In genomic region chr6:36874016-36874442, GRCh38 we compare ENCODE assay signal across 8 cellular contexts. TPM values are rescaled to one million over a fixed set of nuclear protein-coding genes. Genes with fewer than 3 reads are reported as not detected.
DNase-seq lines count a peak whose midpoint lies in the region; ATAC-seq, FAIRE-seq and TF ChIP-seq lines count a peak whose summit lies in the region.

No MANE protein-coding gene starts in this region.

- no peak for ATAC-seq in A549
- no peak for ATAC-seq in HG03097 (IDR thresholded peaks at IDR 0.05; ENCODE audit: low FRiP score, unreplicated experiment)
- ATAC-seq in GM21390 (IDR thresholded peaks at IDR 0.05; ENCODE audit: unreplicated experiment), result no peak

- TF ChIP-seq CTCF in A549 (IDR thresholded peaks at IDR 0.05), result no peak

- no peak for TF ChIP-seq EP300 in A549 (IDR thresholded peaks at IDR 0.05)

- H3K4me3 ChIP-seq in A549 (peak overlapping the region; percentile 65), GM23248 (peak overlapping the region; percentile 97), subcutaneous abdominal adipose tissue (ENCODE audit: low read depth in 1 of 5, low read length in 5 of 5) (peak overlapping the region; percentile 85 to 100 (median 94))

- peak overlapping the region; percentile 88 to 98 for H3K27ac ChIP-seq in A549
- peak overlapping the region; percentile 91 for H3K27ac ChIP-seq in GM23248
- H3K27ac ChIP-seq in angular gyrus (ENCODE audit: low read depth, low read length), result peak overlapping the region; percentile 73
- peak overlapping the region; percentile 94 for H3K27ac ChIP-seq in subcutaneous abdominal adipose tissue (ENCODE audit: low read depth, low read length)

- H3K4me1 ChIP-seq in A549 (peaks cover 9% of the 10 kb centered on the region; the same call in 2 of the 3 replicates), GM23248 (ENCODE audit: insufficient read depth) (peaks cover 13% of the 10 kb centered on the region), subcutaneous abdominal adipose tissue (ENCODE audit: control insufficient read depth in 5 of 5, insufficient read depth in 5 of 5, low read length in 5 of 5) (peaks cover 0 to 18% (median 16%) of the 10 kb centered on the region in 5 donors)

- in situ Hi-C loops in GM23248 (cut with MboI), result no loop called here

- peak overlapping the region; percentile 100 for H2AFZ ChIP-seq in GM23248

- peaks cover 4% of the 10 kb centered on the region; the same call in 1 of the 2 replicates for H3K36me3 ChIP-seq in GM23248 (ENCODE audit: low read depth)
- peaks cover 0 to 9% (median 4%) of the 10 kb centered on the region in 5 donors for H3K36me3 ChIP-seq in subcutaneous abdominal adipose tissue (ENCODE audit: control insufficient read depth in 5 of 5, insufficient read depth in 5 of 5, low read length in 5 of 5)

- FAIRE-seq in A549 (lab: Jason Lieb, UNC) (no peak), islet of Langerhans (lab: Jason Lieb, UNC) (peak; percentile 5)

- H3K4me2 ChIP-seq in A549 (peak overlapping the region; percentile 94), GM23248 (ENCODE audit: unreplicated experiment) (peak overlapping the region; percentile 91)

- H3K27me3 ChIP-seq in GM23248 (replicated peaks; ENCODE audit: insufficient read depth) (no peaks in the 10 kb centered on the region), subcutaneous abdominal adipose tissue (ENCODE audit: control insufficient read depth in 5 of 5, insufficient read depth in 4 of 5, low read length in 5 of 5) (peaks cover 0 to 4% (median 0%) of the 10 kb centered on the region in 5 donors)

- POLR2A ChIA-PET in A549 (lab: Yijun Ruan, JAX), result interaction anchor here (1.0 to 1.8 kb wide), 4 partner anchors 11 to 112 kb away, joined by 3 to 12 read pairs (median 8); partner anchors contain the start of genes C6orf89 and MTCH1

- H3K79me2 ChIP-seq in GM23248 (ENCODE audit: insufficient read depth), result peaks cover 21% of the 10 kb centered on the region

- H3K9me2 ChIP-seq in GM23248 (ENCODE audit: insufficient read depth), result no peaks in the 10 kb centered on the region

- peaks cover 9% of the 10 kb centered on the region; the same call in 1 of the 2 replicates for H3F3A ChIP-seq in GM23248 (ENCODE audit: insufficient read depth)

- H4K20me1 ChIP-seq in GM23248 (ENCODE audit: insufficient read depth), result no peaks in the 10 kb centered on the region

- TF ChIP-seq POLR2A in A549 (IDR thresholded peaks at IDR 0.05; ENCODE audit: low read length), result no peak

- peak overlapping the region; percentile 94 for H3K9ac ChIP-seq in GM23248
- H3K9ac ChIP-seq in subcutaneous abdominal adipose tissue (ENCODE audit: low read length in 5 of 5), result peak overlapping the region; percentile 81 to 99 (median 89)

- DNase-seq in A549 (ENCODE audit: low read depth in 1 of 2, low spot score in 1 of 2) (peak in 1 of 2 experiments; percentile 9), GM23248 (peak; percentile 67), HK-2 (ENCODE audit: unreplicated experiment) (no peak)

- H3K9me3 ChIP-seq in A549 (no peaks in the 10 kb centered on the region), GM23248 (ENCODE audit: low read depth) (no peaks in the 10 kb centered on the region), subcutaneous abdominal adipose tissue (ENCODE audit: control insufficient read depth in 5 of 5, low read length in 5 of 5) (no peaks in the 10 kb centered on the region)

- no peak for TF ChIP-seq RAD21 in A549 (conservative IDR thresholded peaks at IDR 0.05 in 1 of 2, IDR thresholded peaks at IDR 0.05 in 1 of 2)

- CTCF ChIA-PET in A549 (lab: Yijun Ruan, JAX), result interaction anchor here (1.4 to 4.1 kb wide), 4 partner anchors 11 to 108 kb away, joined by 4 to 34 read pairs (median 6); partner anchors contain the start of gene C6orf89

- 2% methylated on average over 9 of the region's 9 CpGs for WGBS in A549 (ENCODE audit: missing lambda C conversion rate)
- 5 to 7% methylated on average over 9 of the region's 9 CpGs for WGBS in GM23248 (ENCODE audit: low coverage in 1 of 2, low lambda C conversion rate in 2 of 2, missing lambda C conversion rate in 2 of 2), 2 experiments

TF ChIP-seq in A549, 52 proteins besides CTCF, POLR2A, EP300 and RAD21:
- TF ChIP-seq MAZ (IDR thresholded peaks at IDR 0.05; ENCODE audit: borderline replicate concordance, low read depth, low read length) (no peak), RARB (CRISPR knock-in tag; IDR thresholded peaks at IDR 0.05) (no peak), HOXA7 (CRISPR knock-in tag; IDR thresholded peaks at IDR 0.05) (no peak), RFX5 (IDR thresholded peaks at IDR 0.05) (no peak), MAFK (IDR thresholded peaks at IDR 0.05; ENCODE audit: partially characterized antibody) (no peak), FOSL2 (IDR thresholded peaks at IDR 0.05) (no peak), FOSL2 (CRISPR knock-in tag; IDR thresholded peaks at IDR 0.05) (no peak), ESRRA (IDR thresholded peaks at IDR 0.05; ENCODE audit: borderline replicate concordance, low read length) (no peak), ZC3H11A (IDR thresholded peaks at IDR 0.05) (no peak), SREBF2 (IDR thresholded peaks at IDR 0.05) (no peak), PBX3 (IDR thresholded peaks at IDR 0.05) (no peak), NR3C1 (IDR thresholded peaks at IDR 0.05) (no peak), MYC (IDR thresholded peaks at IDR 0.05; ENCODE audit: borderline replicate concordance, low read length) (no peak), CEBPB (IDR thresholded peaks at IDR 0.05) (no peak), CHD2 (IDR thresholded peaks at IDR 0.05; ENCODE audit: low read length, partially characterized antibody) (no peak), ZNF302 (CRISPR knock-in tag; IDR thresholded peaks at IDR 0.05) (no peak), TFCP2L1 (CRISPR knock-in tag; IDR thresholded peaks at IDR 0.05) (no peak)
TF ChIP-seq in A549: peak in this region for 0.

RNA-seq across cellular contexts. Expression of gene PPIL1, which starts 0.6 kb away (rescaled TPM):
- polyA plus RNA-seq in A549 (2011; rRNA removed) (58.7 and 60.0 TPM in 2 replicates), A549 (2017; fragmentation: RNase III; extraction: RNeasy Plus Mini Kit Qiagen cat#74134 plus additional on column Dnase treatment) (42.6 to 47.5 TPM (median 45.3 TPM) in 3 replicates), GM23248 (2016; fragmentation: Nextera tagmentation; extraction: Ambion mirVana) (27.1 and 30.5 TPM in 2 replicates)
- polyA plus RNA-seq in A549 (2012; cell fraction: cytosol; rRNA removed), result 31.7 and 38.8 TPM in 2 replicates
- 11.3 and 12.7 TPM in 2 replicates for polyA plus RNA-seq in A549 (2012; cell fraction: nucleus; rRNA removed)
- 41.2 and 43.9 TPM in 2 replicates for polyA minus RNA-seq in A549 (2011; rRNA and poly(A)+ RNA removed)
- total RNA-seq in GM23248 (2014; rRNA removed; shearing (Covaris generic)), result 20.4 and 36.3 TPM in 2 replicates

RNA-seq across cellular contexts. Expression of gene C6orf89, which starts 11.7 kb away (rescaled TPM):
- polyA plus RNA-seq in A549 (2011; rRNA removed) (27.0 and 32.5 TPM in 2 replicates), A549 (2017; fragmentation: RNase III; extraction: RNeasy Plus Mini Kit Qiagen cat#74134 plus additional on column Dnase treatment) (13.7 to 15.1 TPM (median 13.8 TPM) in 3 replicates), GM23248 (2016; fragmentation: Nextera tagmentation; extraction: Ambion mirVana) (73.8 and 73.9 TPM in 2 replicates)
- polyA plus RNA-seq in A549 (2012; cell fraction: cytosol; rRNA removed), result 5.9 and 9.2 TPM in 2 replicates
- polyA plus RNA-seq in A549 (2012; cell fraction: nucleus; rRNA removed), result 5.7 and 8.2 TPM in 2 replicates
- 17.8 and 18.2 TPM in 2 replicates for polyA minus RNA-seq in A549 (2011; rRNA and poly(A)+ RNA removed)
- 84.0 and 85.5 TPM in 2 replicates for total RNA-seq in GM23248 (2014; rRNA removed; shearing (Covaris generic))

RNA-seq across cellular contexts. Expression of gene CPNE5, which starts 34.8 kb away (rescaled TPM):
- polyA plus RNA-seq in A549 (2011; rRNA removed) (0.07 and 0.13 TPM in 2 replicates), A549 (2017; fragmentation: RNase III; extraction: RNeasy Plus Mini Kit Qiagen cat#74134 plus additional on column Dnase treatment) (0.03 to 0.20 TPM (median 0.08 TPM) in 3 replicates), GM23248 (2016; fragmentation: Nextera tagmentation; extraction: Ambion mirVana) (0.14 and 0.23 TPM in 2 replicates)
- polyA plus RNA-seq in A549 (2012; cell fraction: cytosol; rRNA removed), result 0.04 TPM in 1 of 2 replicates, not detected in the other
- 0.07 and 0.11 TPM in 2 replicates for polyA plus RNA-seq in A549 (2012; cell fraction: nucleus; rRNA removed)
- polyA minus RNA-seq in A549 (2011; rRNA and poly(A)+ RNA removed), result 0.15 TPM in 1 of 2 replicates, not detected in the other
- total RNA-seq in GM23248 (2014; rRNA removed; shearing (Covaris generic)), result 0.63 TPM in 1 of 2 replicates, not detected in the other
